ENCODE assay signal across 16 cellular contexts in genomic region chr11:21604564-21604963, GRCh38.
A peak's percentile ranks its signal among the peaks of the same experiment; 100 is the strongest.
DNase-seq lines count a peak whose midpoint lies in the region; ATAC-seq and TF ChIP-seq lines count a peak whose summit lies in the region.
"Had no signal": no experiment of that assay in that cellular context is flagged by ENCODE, and none has a peak within 500 bp of the region (broad histone marks: within the 10 kb centered on the region; RNA-seq: fewer than 3 reads in every experiment).

No MANE protein-coding gene starts in this region.

- H3K27me3 Mint-ChIP-seq in glutamatergic neuron (ENCODE audit: unreplicated experiment), result peaks cover 2% of the 10 kb centered on the region
- H3K27me3 Mint-ChIP-seq: CD4-positive, alpha-beta memory T cell; IgD-negative memory B cell had no signal

- H3K9me2 ChIP-seq in SK-N-SH, result no peaks in the 10 kb centered on the region

- CTCF ChIA-PET in SK-N-SH (lab: Yijun Ruan, JAX), result interaction anchor here (0.7 kb wide), 1 partner anchor 12 kb away, joined by 3 read pairs; no protein-coding TSS in a partner anchor

- no peak for TF ChIP-seq CTCF in SK-N-SH (IDR thresholded peaks at IDR 0.05)
- no peak for TF ChIP-seq CTCF in glutamatergic neuron (IDR thresholded peaks at IDR 0.05; ENCODE audit: partially characterized antibody, unreplicated experiment)

- no peaks in the 10 kb centered on the region for H3K36me3 Mint-ChIP-seq in glutamatergic neuron (ENCODE audit: unreplicated experiment)
- H3K36me3 Mint-ChIP-seq: CD4-positive, alpha-beta memory T cell; IgD-negative memory B cell had no signal

- no peak for TF ChIP-seq EP300 in SK-N-SH (IDR thresholded peaks at IDR 0.05; ENCODE audit: borderline replicate concordance in 1 of 2, low read depth in 1 of 2, low read length in 1 of 2)

- H3K79me2 ChIP-seq in SK-N-SH (ENCODE audit: insufficient read depth), result no peaks in the 10 kb centered on the region

- no peaks in the 10 kb centered on the region for H3K9me3 ChIP-seq in SK-N-SH
- H3K9me3 ChIP-seq: BE2C, HAP-1 had no signal

- H3K4me1 Mint-ChIP-seq in glutamatergic neuron (ENCODE audit: low read depth, unreplicated experiment), result peaks cover 10% of the 10 kb centered on the region
- H3K4me1 Mint-ChIP-seq: CD4-positive, alpha-beta memory T cell; IgD-negative memory B cell had no signal

- no peaks in the 10 kb centered on the region; a peak in 1 of 4 replicates for H3K4me1 ChIP-seq in SK-N-SH (ENCODE audit: control insufficient read depth in 1 of 2, insufficient read depth in 2 of 2, low read depth in 1 of 2, low read length in 1 of 2)
- H3K4me1 ChIP-seq: BE2C, HAP-1 had no signal

- no peaks in the 10 kb centered on the region for H4K20me1 ChIP-seq in SK-N-SH (ENCODE audit: insufficient read depth)

- H3K4me2 ChIP-seq in SK-N-SH, result no peak overlapping the region

- H3K36me3 ChIP-seq in SK-N-SH (replicated peaks in 1 of 2; ENCODE audit: control insufficient read depth in 1 of 2, insufficient read depth in 2 of 2, low read length in 1 of 2), result no peaks in the 10 kb centered on the region
- H3K36me3 ChIP-seq: BE2C, HAP-1 had no signal

- no peaks in the 10 kb centered on the region for H3K27me3 ChIP-seq in SK-N-SH (ENCODE audit: insufficient read depth)
- H3K27me3 ChIP-seq: BE2C had no signal

- POLR2A ChIA-PET in SK-N-SH (lab: Yijun Ruan, JAX), result no interaction called here

- no peak for DNase-seq in SK-N-SH
- peak; percentile 41 for DNase-seq in NCI-H69 (lab: John Stamatoyannopoulos, UW)
- no peak for DNase-seq in glutamatergic neuron
- DNase-seq in NCI-H2171 (lab: John Stamatoyannopoulos, UW), result no peak
- no peak for DNase-seq in MV-4-11 (lab: John Stamatoyannopoulos, UW)
- no peak for DNase-seq in NCI-H2107 treated with DMSO at 0.1 percent for 48 hours (lab: John Stamatoyannopoulos, UW; ENCODE audit: unreplicated experiment)
- DNase-seq: BE2C; CD4-positive, alpha-beta memory T cell; COR-L47; DMS79; GOT3 had no signal

- peak; percentile 19; the same call in 1 of the 2 replicates for TF ChIP-seq RAD21 in SK-N-SH (IDR thresholded peaks at IDR 0.05; ENCODE audit: low read length)

- no peak overlapping the region for H3K4me3 Mint-ChIP-seq in glutamatergic neuron (ENCODE audit: unreplicated experiment)
- H3K4me3 Mint-ChIP-seq: IgD-negative memory B cell had no signal

- H3K27ac ChIP-seq in SK-N-SH (ENCODE audit: low read depth in 2 of 2, low read length in 1 of 2), result no peak overlapping the region
- H3K27ac ChIP-seq: C4-2B had no signal

- H3K9me3 Mint-ChIP-seq in glutamatergic neuron (ENCODE audit: unreplicated experiment), result no peaks in the 10 kb centered on the region

- H3K4me3 ChIP-seq in SK-N-SH (ENCODE audit: low read depth in 2 of 2, low read length in 1 of 2), result no peak overlapping the region
- H3K4me3 ChIP-seq: GM12878, HAP-1 had no signal

- WGBS in SK-N-SH (ENCODE audit: low lambda C conversion rate), result 27% methylated on average over 3 of the region's 3 CpGs

- H2AFZ ChIP-seq in SK-N-SH (ENCODE audit: low read depth), result no peak overlapping the region

- no peak for ATAC-seq in SK-N-SH treated with all-trans-retinoic acid at 6 μM for 48 hours
- ATAC-seq: GM12878 had no signal

- no peaks in the 10 kb centered on the region for H3F3A ChIP-seq in SK-N-SH (replicated peaks; ENCODE audit: insufficient read depth)

- H3K27ac Mint-ChIP-seq in glutamatergic neuron (ENCODE audit: unreplicated experiment), result peak overlapping the region; percentile 2
- H3K27ac Mint-ChIP-seq: CD4-positive, alpha-beta memory T cell; IgD-negative memory B cell had no signal

- H3K9ac ChIP-seq in SK-N-SH, result no peak overlapping the region

TF ChIP-seq in SK-N-SH, 30 proteins besides CTCF, POLR2A, EP300 and RAD21 (continues in another document):
- TF ChIP-seq, protein P1, sequence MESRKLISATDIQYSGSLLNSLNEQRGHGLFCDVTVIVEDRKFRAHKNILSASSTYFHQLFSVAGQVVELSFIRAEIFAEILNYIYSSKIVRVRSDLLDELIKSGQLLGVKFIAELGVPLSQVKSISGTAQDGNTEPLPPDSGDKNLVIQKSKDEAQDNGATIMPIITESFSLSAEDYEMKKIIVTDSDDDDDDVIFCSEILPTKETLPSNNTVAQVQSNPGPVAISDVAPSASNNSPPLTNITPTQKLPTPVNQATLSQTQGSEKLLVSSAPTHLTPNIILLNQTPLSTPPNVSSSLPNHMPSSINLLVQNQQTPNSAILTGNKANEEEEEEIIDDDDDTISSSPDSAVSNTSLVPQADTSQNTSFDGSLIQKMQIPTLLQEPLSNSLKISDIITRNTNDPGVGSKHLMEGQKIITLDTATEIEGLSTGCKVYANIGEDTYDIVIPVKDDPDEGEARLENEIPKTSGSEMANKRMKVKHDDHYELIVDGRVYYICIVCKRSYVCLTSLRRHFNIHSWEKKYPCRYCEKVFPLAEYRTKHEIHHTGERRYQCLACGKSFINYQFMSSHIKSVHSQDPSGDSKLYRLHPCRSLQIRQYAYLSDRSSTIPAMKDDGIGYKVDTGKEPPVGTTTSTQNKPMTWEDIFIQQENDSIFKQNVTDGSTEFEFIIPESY (IDR thresholded peaks at IDR 0.05; ENCODE audit: borderline replicate concordance, low read depth), result no peak
- TF ChIP-seq RFX5 (IDR thresholded peaks at IDR 0.05; ENCODE audit: low read length) (no peak), MEF2A (IDR thresholded peaks at IDR 0.05; ENCODE audit: borderline replicate concordance, low read depth) (no peak), USF1 (IDR thresholded peaks at IDR 0.05; ENCODE audit: borderline replicate concordance, low read depth) (no peak), TCF12 (IDR thresholded peaks at IDR 0.05) (no peak), NFIC (IDR thresholded peaks at IDR 0.05; ENCODE audit: borderline replicate concordance) (no peak), YY1 (IDR thresholded peaks at IDR 0.05; ENCODE audit: low read depth) (no peak), TEAD4 (IDR thresholded peaks at IDR 0.05; ENCODE audit: borderline replicate concordance, insufficient read depth) (no peak)
- TF ChIP-seq, protein P2, sequence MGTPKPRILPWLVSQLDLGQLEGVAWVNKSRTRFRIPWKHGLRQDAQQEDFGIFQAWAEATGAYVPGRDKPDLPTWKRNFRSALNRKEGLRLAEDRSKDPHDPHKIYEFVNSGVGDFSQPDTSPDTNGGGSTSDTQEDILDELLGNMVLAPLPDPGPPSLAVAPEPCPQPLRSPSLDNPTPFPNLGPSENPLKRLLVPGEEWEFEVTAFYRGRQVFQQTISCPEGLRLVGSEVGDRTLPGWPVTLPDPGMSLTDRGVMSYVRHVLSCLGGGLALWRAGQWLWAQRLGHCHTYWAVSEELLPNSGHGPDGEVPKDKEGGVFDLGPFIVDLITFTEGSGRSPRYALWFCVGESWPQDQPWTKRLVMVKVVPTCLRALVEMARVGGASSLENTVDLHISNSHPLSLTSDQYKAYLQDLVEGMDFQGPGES (IDR thresholded peaks at IDR 0.05; ENCODE audit: low read depth, low read length), result no peak

TF ChIP-seq in SK-N-SH treated with all-trans-retinoic acid at 6 μM for 48 hours, 23 proteins besides CTCF, POLR2A, EP300 and RAD21:
- no peak for TF ChIP-seq OSR1 (CRISPR knock-in tag; IDR thresholded peaks at IDR 0.05)
- no peak for TF ChIP-seq ZNF565 (CRISPR knock-in tag; conservative IDR thresholded peaks at IDR 0.05; ENCODE audit: low read depth)
- no peak for TF ChIP-seq TOX (CRISPR knock-in tag; IDR thresholded peaks at IDR 0.05; ENCODE audit: borderline replicate concordance)
- no peak for TF ChIP-seq ARNTL (CRISPR knock-in tag; IDR thresholded peaks at IDR 0.05; ENCODE audit: borderline replicate concordance, low read depth)
- TF ChIP-seq ZNF8 (CRISPR knock-in tag; IDR thresholded peaks at IDR 0.05), result no peak
- no peak for TF ChIP-seq ESRRG (CRISPR knock-in tag; IDR thresholded peaks at IDR 0.05)
- TF ChIP-seq ZC3H10 (CRISPR knock-in tag; IDR thresholded peaks at IDR 0.05), result no peak
- no peak for TF ChIP-seq ZFP30 (CRISPR knock-in tag; IDR thresholded peaks at IDR 0.05)
- TF ChIP-seq POU6F1 (CRISPR knock-in tag; IDR thresholded peaks at IDR 0.05; ENCODE audit: borderline replicate concordance, low read depth), result no peak
- TF ChIP-seq TCF4 (CRISPR knock-in tag; IDR thresholded peaks at IDR 0.05; ENCODE audit: borderline replicate concordance), result no peak
- TF ChIP-seq, protein P3, sequence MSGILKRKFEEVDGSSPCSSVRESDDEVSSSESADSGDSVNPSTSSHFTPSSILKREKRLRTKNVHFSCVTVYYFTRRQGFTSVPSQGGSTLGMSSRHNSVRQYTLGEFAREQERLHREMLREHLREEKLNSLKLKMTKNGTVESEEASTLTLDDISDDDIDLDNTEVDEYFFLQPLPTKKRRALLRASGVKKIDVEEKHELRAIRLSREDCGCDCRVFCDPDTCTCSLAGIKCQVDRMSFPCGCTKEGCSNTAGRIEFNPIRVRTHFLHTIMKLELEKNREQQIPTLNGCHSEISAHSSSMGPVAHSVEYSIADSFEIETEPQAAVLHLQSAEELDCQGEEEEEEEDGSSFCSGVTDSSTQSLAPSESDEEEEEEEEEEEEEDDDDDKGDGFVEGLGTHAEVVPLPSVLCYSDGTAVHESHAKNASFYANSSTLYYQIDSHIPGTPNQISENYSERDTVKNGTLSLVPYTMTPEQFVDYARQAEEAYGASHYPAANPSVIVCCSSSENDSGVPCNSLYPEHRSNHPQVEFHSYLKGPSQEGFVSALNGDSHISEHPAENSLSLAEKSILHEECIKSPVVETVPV (CRISPR knock-in tag; IDR thresholded peaks at IDR 0.05), result no peak
- no peak for TF ChIP-seq ISL1 (CRISPR knock-in tag; IDR thresholded peaks at IDR 0.05)
- no peak for TF ChIP-seq ZFP3 (CRISPR knock-in tag; IDR thresholded peaks at IDR 0.05)
